19 cellular contexts compared by ENCODE assay signal in the genomic region with DNA sequence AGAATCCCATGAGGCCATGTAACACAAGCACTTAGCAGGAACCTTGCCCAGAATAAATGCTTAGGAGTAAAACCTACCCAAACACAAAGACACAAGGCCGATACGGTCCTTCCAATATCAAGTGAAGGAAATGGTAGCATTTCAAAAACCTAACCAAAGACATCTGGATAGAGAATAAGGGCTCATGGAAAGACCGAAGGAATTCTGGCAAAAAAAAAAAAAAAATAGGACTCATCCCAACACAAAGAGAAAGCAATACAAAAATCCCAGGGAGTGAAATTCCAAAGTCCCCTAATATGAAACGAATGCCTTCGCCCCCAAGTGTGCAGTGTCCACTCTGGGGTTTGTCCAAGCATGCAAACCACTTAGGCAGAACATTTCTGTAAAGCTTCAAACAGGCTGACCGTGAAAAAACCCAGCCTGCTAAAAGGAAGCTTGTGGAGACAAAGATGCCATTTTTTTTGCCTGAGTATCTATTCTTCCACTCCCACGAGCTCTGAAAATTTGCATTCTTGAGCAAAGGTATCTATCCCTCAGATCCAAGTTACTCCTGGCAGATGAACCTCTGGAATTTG. TPM values are rescaled to one million over a fixed set of nuclear protein-coding genes. Genes with fewer than 3 reads are reported as not detected.
DNase-seq lines count a peak whose midpoint lies in the region; ATAC-seq and TF ChIP-seq lines count a peak whose summit lies in the region.
"Had no signal": no experiment of that assay in that cellular context is flagged by ENCODE, and none has a peak within 500 bp of the region (broad histone marks: within the 10 kb centered on the region; RNA-seq: fewer than 3 reads in every experiment).

No MANE protein-coding gene starts in this region.

- no peaks in the 10 kb centered on the region for H3K9me2 ChIP-seq in GM23338 (ENCODE audit: insufficient read depth)

- DNase-seq in GM23338 (ENCODE audit: low spot score) = no peak
- DNase-seq in adipocyte (ENCODE audit: low read depth) = peak; percentile 15
- DNase-seq in glutamatergic neuron = no peak
- DNase-seq in EL = no peak
- DNase-seq in A673 (ENCODE audit: low spot score) = no peak
- no peak for DNase-seq in suprapubic skin (ENCODE audit: low spot score in 2 of 2)
- DNase-seq: activated CD4-positive, CD25-positive, alpha-beta regulatory T cell; activated effector memory CD4-positive, alpha-beta T cell treated with Interleukin-2 at 50 U/mL for 16 hours; aorta; colonic mucosa; GF-D8; NCI-H1417 treated with DMSO at 0.1 percent for 48 hours; OCI-M1; stimulated activated CD8-positive, alpha-beta memory T cell treated with anti-CD3 and anti-CD28 coated beads, Interleukin-4, amount 100 ng/mL, for 48 hours; substantia nigra had no signal

- H3K4me3 Mint-ChIP-seq in GM23338 (no peak overlapping the region), glutamatergic neuron (ENCODE audit: unreplicated experiment) (peak overlapping the region; percentile 38)

- TF ChIP-seq POLR2A in suprapubic skin (IDR thresholded peaks at IDR 0.05) = no peak

- no TSS peak for BruUV-seq in A673 (replicated peaks; lab: Mats Ljungman, UMichigan)

- H3K4me1 Mint-ChIP-seq in GM23338 (peaks cover 44% of the 10 kb centered on the region), glutamatergic neuron (ENCODE audit: low read depth, unreplicated experiment) (peaks cover 34% of the 10 kb centered on the region)

- H3K27me3 ChIP-seq in GM23338 (ENCODE audit: insufficient read depth) (no peaks in the 10 kb centered on the region), adipocyte (replicated peaks; ENCODE audit: control insufficient read depth, insufficient read depth, low read length) (no peaks in the 10 kb centered on the region), rectal smooth muscle tissue (ENCODE audit: control insufficient read depth, insufficient read depth, low read length) (no peaks in the 10 kb centered on the region), A673 (replicated peaks; ENCODE audit: insufficient read depth, low read depth, low read length, poor library complexity) (no peaks in the 10 kb centered on the region), suprapubic skin (no peaks in the 10 kb centered on the region)
- H3K27me3 ChIP-seq: colonic mucosa had no signal

- TF ChIP-seq EP300 in suprapubic skin (IDR thresholded peaks at IDR 0.05) = no peak

- ATAC-seq in GM23338 = no peak
- ATAC-seq in esophagus mucosa = no peak
- ATAC-seq: GM12878 had no signal

- H2AFZ ChIP-seq in GM23338 = no peak overlapping the region

- H3K4me2 ChIP-seq in GM23338 = no peak overlapping the region
- H3K4me2 ChIP-seq: smooth muscle cell had no signal

- peaks cover 100% of the 10 kb centered on the region for H3K79me2 ChIP-seq in GM23338 (replicated peaks; ENCODE audit: insufficient read depth)

- no peaks in the 10 kb centered on the region for H3K9me3 ChIP-seq in adipocyte (ENCODE audit: control insufficient read depth, low read length)
- H3K9me3 ChIP-seq in A673 (ENCODE audit: low read depth, low read length, poor library complexity, severe bottlenecking) = no peaks in the 10 kb centered on the region
- no peaks in the 10 kb centered on the region for H3K9me3 ChIP-seq in suprapubic skin
- H3K9me3 ChIP-seq: colonic mucosa had no signal

- H3K36me3 Mint-ChIP-seq in GM23338 (ENCODE audit: low read depth) = peaks cover 38% of the 10 kb centered on the region
- H3K36me3 Mint-ChIP-seq in glutamatergic neuron (ENCODE audit: unreplicated experiment) = no peaks in the 10 kb centered on the region

- H3K9me3 Mint-ChIP-seq in GM23338 (no peaks in the 10 kb centered on the region), glutamatergic neuron (ENCODE audit: unreplicated experiment) (no peaks in the 10 kb centered on the region)

- H3K27me3 Mint-ChIP-seq in GM23338 (ENCODE audit: insufficient read depth, low read depth, poor library complexity) (no peaks in the 10 kb centered on the region), glutamatergic neuron (ENCODE audit: unreplicated experiment) (no peaks in the 10 kb centered on the region)

- H3K4me1 ChIP-seq in GM23338 (ENCODE audit: insufficient read depth) (peaks cover 27% of the 10 kb centered on the region), adipocyte (ENCODE audit: control insufficient read depth, insufficient read depth, low read length) (peaks cover 45% of the 10 kb centered on the region), rectal smooth muscle tissue (ENCODE audit: control insufficient read depth, insufficient read depth, low read length) (peaks cover 38% of the 10 kb centered on the region), A673 (ENCODE audit: insufficient read depth, low read length, poor library complexity, severe bottlenecking) (peaks cover 13% of the 10 kb centered on the region), suprapubic skin (peaks cover 49% of the 10 kb centered on the region)

- H3K36me3 ChIP-seq in GM23338 (ENCODE audit: insufficient read depth) = no peaks in the 10 kb centered on the region
- H3K36me3 ChIP-seq in adipocyte (ENCODE audit: control insufficient read depth, insufficient read depth, low read length, severe bottlenecking) = peaks cover 4% of the 10 kb centered on the region
- H3K36me3 ChIP-seq in rectal smooth muscle tissue (ENCODE audit: control insufficient read depth, insufficient read depth, low read length) = no peaks in the 10 kb centered on the region
- H3K36me3 ChIP-seq in A673 (ENCODE audit: insufficient read depth, low read length, poor library complexity, severe bottlenecking) = peaks cover 11% of the 10 kb centered on the region
- no peaks in the 10 kb centered on the region for H3K36me3 ChIP-seq in suprapubic skin
- H3K36me3 ChIP-seq: colonic mucosa had no signal

- peak overlapping the region; percentile 60; the same call in 1 of the 2 replicates for H3K27ac ChIP-seq in GM23338 (ENCODE audit: low read depth)
- peak overlapping the region; percentile 52 for H3K27ac ChIP-seq in rectal smooth muscle tissue (ENCODE audit: low read depth, low read length)
- no peak overlapping the region for H3K27ac ChIP-seq in A673 (ENCODE audit: low read depth, low read length, poor library complexity, severe bottlenecking)
- H3K27ac ChIP-seq in suprapubic skin = no peak overlapping the region
- H3K27ac ChIP-seq: colonic mucosa had no signal

- H3K9ac ChIP-seq in adipocyte (ENCODE audit: low read length) (peak overlapping the region; percentile 44), rectal smooth muscle tissue (ENCODE audit: low read length) (no peak overlapping the region)

- CTCF ChIA-PET in A673 (lab: Charles Lee) = no interaction called here

- 0 out of 2 replicates have a peak, but pooled peaks cover 16% of the 10 kb centered on the region for H3F3A ChIP-seq in GM23338 (replicated peaks; ENCODE audit: low read depth)

- no peak overlapping the region for H3K4me3 ChIP-seq in GM23338
- H3K4me3 ChIP-seq in adipocyte (ENCODE audit: low read length) = peak overlapping the region; percentile 39
- H3K4me3 ChIP-seq in rectal smooth muscle tissue (ENCODE audit: low read length) = no peak overlapping the region
- H3K4me3 ChIP-seq in A673 (ENCODE audit: low read depth, low read length, poor library complexity, severe bottlenecking) = no peak overlapping the region
- no peak overlapping the region for H3K4me3 ChIP-seq in suprapubic skin
- H3K4me3 ChIP-seq: colonic mucosa, GM12878, smooth muscle cell had no signal

- H4K20me1 ChIP-seq in GM23338 (replicated peaks; ENCODE audit: insufficient read depth) = peaks cover 14% of the 10 kb centered on the region

- WGBS in suprapubic skin = 49% methylated on average over 7 of the region's 7 CpGs

- H3K27ac Mint-ChIP-seq in GM23338 (no peak overlapping the region; the same call in 1 of the 2 replicates), glutamatergic neuron (ENCODE audit: unreplicated experiment) (peak overlapping the region; percentile 53)

- TF ChIP-seq CTCF in GM23338 (conservative IDR thresholded peaks at IDR 0.05; ENCODE audit: low read depth in 2 of 2) = no peak
- TF ChIP-seq CTCF in glutamatergic neuron (IDR thresholded peaks at IDR 0.05; ENCODE audit: partially characterized antibody, unreplicated experiment) = no peak
- TF ChIP-seq CTCF in A673 (conservative IDR thresholded peaks at IDR 0.05; ENCODE audit: low read depth, low read length) = no peak
- TF ChIP-seq CTCF in suprapubic skin (IDR thresholded peaks at IDR 0.05) = no peak

- POLR2A ChIA-PET in A673 (lab: Charles Lee; ENCODE audit: low non-redundant PET) = no interaction called here

- intact Hi-C loops in A673 (cut with micrococcal nuclease; ENCODE audit: unreplicated experiment) = no loop called here

TF ChIP-seq in GM23338, 12 proteins besides CTCF, POLR2A, EP300 and RAD21 (continues in another document):
- TF ChIP-seq ZNF114 (CRISPR knock-in tag; IDR thresholded peaks at IDR 0.05) (no peak), EZH2 (IDR thresholded peaks at IDR 0.05; ENCODE audit: low read depth, unreplicated experiment) (no peak)

RNA-seq across cellular contexts. Expression of a gene that starts 10.9 kb away (rescaled TPM):
- total RNA-seq in GM23338 (2014; rRNA removed; shearing (Covaris generic)) = 33.8 and 36.9 TPM in 2 replicates
- polyA plus RNA-seq in GM23338 (2016; fragmentation: Nextera tagmentation; extraction: Ambion mirVana) = 26.7 and 29.4 TPM in 2 replicates
- total RNA-seq in glutamatergic neuron (ENCODE audit: unreplicated experiment) (50.3 TPM), A673 (2021) (94.4 and 94.8 TPM in 2 replicates), suprapubic skin (10 to 100 TPM; 24.2 to 42.8 (median 31.7) TPM), esophagus mucosa (28.1 TPM)

RNA-seq across cellular contexts. Expression of a gene that starts 28.0 kb away (rescaled TPM):
- 236 and 258 TPM in 2 replicates for total RNA-seq in GM23338 (2014; rRNA removed; shearing (Covaris generic))
- 108 and 115 TPM in 2 replicates for polyA plus RNA-seq in GM23338 (2016; fragmentation: Nextera tagmentation; extraction: Ambion mirVana)
- total RNA-seq in glutamatergic neuron (ENCODE audit: unreplicated experiment) = 79.9 TPM
- total RNA-seq in A673 (2021) = 302 and 314 TPM in 2 replicates
- total RNA-seq in suprapubic skin = 10 to 100 TPM; 22.4 to 51.9 (median 44.7) TPM
- 53.2 TPM for total RNA-seq in esophagus mucosa

RNA-seq across cellular contexts. Expression of a gene that starts 54.2 kb away (rescaled TPM):
- total RNA-seq in GM23338 (2014; rRNA removed; shearing (Covaris generic)) = 53.0 and 60.4 TPM in 2 replicates
- polyA plus RNA-seq in GM23338 (2016; fragmentation: Nextera tagmentation; extraction: Ambion mirVana) = 251 and 255 TPM in 2 replicates
- 31.0 TPM for total RNA-seq in glutamatergic neuron (ENCODE audit: unreplicated experiment)
- 30.1 and 41.8 TPM in 2 replicates for total RNA-seq in A673 (2021)
- 10 to 100 TPM; 13.9 to 45.9 (median 31.3) TPM for total RNA-seq in suprapubic skin
- 34.5 TPM for total RNA-seq in esophagus mucosa

Comparison
In these comparisons a context has a peak if more than half of its experiments do, and no peak if none do; other contexts are left out.
1. H3K27ac ChIP-seq: peak in GM23338 (single experiment) and rectal smooth muscle tissue (single experiment); none in A673 (single experiment) and suprapubic skin (single experiment).